Comparison of ENCODE assay signal across 2 cellular contexts in the genomic region with DNA sequence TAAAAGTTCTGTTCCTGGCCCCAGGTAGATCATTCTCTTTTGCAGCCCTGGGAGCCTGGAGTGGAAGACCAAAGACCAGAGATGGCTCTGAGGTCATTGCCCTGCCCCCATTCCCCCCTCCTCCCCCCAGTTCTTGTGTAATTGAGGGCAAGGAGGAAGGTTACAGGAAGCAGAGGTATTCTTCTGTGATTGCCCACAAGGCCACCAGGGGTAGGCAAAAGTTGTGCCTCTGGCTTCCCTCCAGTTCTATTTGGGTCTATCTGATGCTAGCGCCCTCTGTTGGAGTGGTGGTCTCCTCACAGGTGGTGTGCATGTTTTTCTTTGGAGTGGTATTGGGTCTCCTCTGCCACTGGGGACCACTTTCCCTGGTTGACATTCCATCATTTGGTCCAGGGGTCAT.
TF ChIP-seq lines count a peak whose summit lies in the region.

No MANE protein-coding gene starts in this region.

TF ChIP-seq in SK-N-SH, 30 proteins besides CTCF, POLR2A, EP300 and RAD21 (continued from another document):
- TF ChIP-seq REST (IDR thresholded peaks at IDR 0.05; ENCODE audit: low read depth, low read length) (no peak), FOXJ3 (CRISPR knock-in tag; IDR thresholded peaks at IDR 0.05) (no peak), RXRA (IDR thresholded peaks at IDR 0.05; ENCODE audit: borderline replicate concordance, low read depth) (no peak), GATA2 (CRISPR knock-in tag; IDR thresholded peaks at IDR 0.05) (no peak), SIN3A (IDR thresholded peaks at IDR 0.05; ENCODE audit: borderline replicate concordance, low read depth, low read length) (no peak), RFX5 (IDR thresholded peaks at IDR 0.05; ENCODE audit: low read length) (no peak), NFIC (IDR thresholded peaks at IDR 0.05; ENCODE audit: borderline replicate concordance) (no peak), MEF2A (IDR thresholded peaks at IDR 0.05; ENCODE audit: borderline replicate concordance, low read depth) (no peak), TEAD4 (IDR thresholded peaks at IDR 0.05; ENCODE audit: borderline replicate concordance, insufficient read depth) (no peak), PBX3 (IDR thresholded peaks at IDR 0.05) (no peak), MXI1 (IDR thresholded peaks at IDR 0.05; ENCODE audit: low read depth, low read length) (no peak), TCF12 (IDR thresholded peaks at IDR 0.05) (no peak)
- TF ChIP-seq, protein P1, sequence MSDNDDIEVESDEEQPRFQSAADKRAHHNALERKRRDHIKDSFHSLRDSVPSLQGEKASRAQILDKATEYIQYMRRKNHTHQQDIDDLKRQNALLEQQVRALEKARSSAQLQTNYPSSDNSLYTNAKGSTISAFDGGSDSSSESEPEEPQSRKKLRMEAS (IDR thresholded peaks at IDR 0.05; ENCODE audit: low read depth): no peak
- TF ChIP-seq, protein P2, sequence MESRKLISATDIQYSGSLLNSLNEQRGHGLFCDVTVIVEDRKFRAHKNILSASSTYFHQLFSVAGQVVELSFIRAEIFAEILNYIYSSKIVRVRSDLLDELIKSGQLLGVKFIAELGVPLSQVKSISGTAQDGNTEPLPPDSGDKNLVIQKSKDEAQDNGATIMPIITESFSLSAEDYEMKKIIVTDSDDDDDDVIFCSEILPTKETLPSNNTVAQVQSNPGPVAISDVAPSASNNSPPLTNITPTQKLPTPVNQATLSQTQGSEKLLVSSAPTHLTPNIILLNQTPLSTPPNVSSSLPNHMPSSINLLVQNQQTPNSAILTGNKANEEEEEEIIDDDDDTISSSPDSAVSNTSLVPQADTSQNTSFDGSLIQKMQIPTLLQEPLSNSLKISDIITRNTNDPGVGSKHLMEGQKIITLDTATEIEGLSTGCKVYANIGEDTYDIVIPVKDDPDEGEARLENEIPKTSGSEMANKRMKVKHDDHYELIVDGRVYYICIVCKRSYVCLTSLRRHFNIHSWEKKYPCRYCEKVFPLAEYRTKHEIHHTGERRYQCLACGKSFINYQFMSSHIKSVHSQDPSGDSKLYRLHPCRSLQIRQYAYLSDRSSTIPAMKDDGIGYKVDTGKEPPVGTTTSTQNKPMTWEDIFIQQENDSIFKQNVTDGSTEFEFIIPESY (IDR thresholded peaks at IDR 0.05; ENCODE audit: borderline replicate concordance, low read depth): no peak

TF ChIP-seq in SK-N-SH treated with all-trans-retinoic acid at 6 μM for 48 hours, 23 proteins besides CTCF, POLR2A, EP300 and RAD21 (continued from another document):
- TF ChIP-seq CREB5 (CRISPR knock-in tag; IDR thresholded peaks at IDR 0.05; ENCODE audit: low read depth) (no peak), ZFP30 (CRISPR knock-in tag; IDR thresholded peaks at IDR 0.05) (no peak), ARNTL (CRISPR knock-in tag; IDR thresholded peaks at IDR 0.05; ENCODE audit: borderline replicate concordance, low read depth) (no peak)
